8 cellular contexts compared by ENCODE assay signal in genomic region chr2:233251306-233252116, GRCh38. TPM values are rescaled to one million over a fixed set of nuclear protein-coding genes. Genes with fewer than 3 reads are reported as not detected.
A peak's percentile ranks its signal among the peaks of the same experiment; 100 is the strongest.
DNase-seq lines count a peak whose midpoint lies in the region; ATAC-seq lines count a peak whose summit lies in the region.

Gene ATG16L1, plus strand, starts transcription at chr2:233251673. Its CDS starts 155 bp downstream, at chr2:233251828.

- H3K4me1 ChIP-seq in HUES48 (ENCODE audit: control insufficient read depth, insufficient read depth, low read length), result peaks cover 6% of the 10 kb centered on the region
- no peaks in the 10 kb centered on the region for H3K4me1 ChIP-seq in NT2/D1 (ENCODE audit: insufficient read depth, insufficient read length)
- peaks cover 13% of the 10 kb centered on the region for H3K4me1 ChIP-seq in endocrine pancreas (ENCODE audit: control insufficient read depth, insufficient read depth, low read length)
- no peaks in the 10 kb centered on the region for H3K4me1 ChIP-seq in mesendoderm (ENCODE audit: control insufficient read depth, low read depth, low read length)

- H3K4me3 Mint-ChIP-seq in activated CD8-positive, alpha-beta memory T cell treated with anti-CD3 and anti-CD28 coated beads, Interleukin-2, amount 10 ng/mL, durations not matched to agents 7 days and 5 days, result peak within 1 kb of the TSS; percentile 92

- ATAC-seq in GM21390 (IDR thresholded peaks at IDR 0.05; ENCODE audit: unreplicated experiment), result peak; percentile 94
- peak; percentile 97 for ATAC-seq in activated CD8-positive, alpha-beta memory T cell treated with anti-CD3 and anti-CD28 coated beads, Interleukin-2, amount 10 ng/mL, durations not matched to agents 7 days and 5 days

- H4K5ac ChIP-seq in mesendoderm (ENCODE audit: low read length), result peak within 1 kb of the TSS; percentile 78

- H2BK5ac ChIP-seq in mesendoderm (ENCODE audit: low read length), result peak within 1 kb of the TSS; percentile 24

- H3K27ac Mint-ChIP-seq in activated CD8-positive, alpha-beta memory T cell treated with anti-CD3 and anti-CD28 coated beads, Interleukin-2, amount 10 ng/mL, durations not matched to agents 7 days and 5 days, result peak within 1 kb of the TSS; percentile 98

- H3K9ac ChIP-seq in HUES48 (ENCODE audit: low read depth, low read length) (peak within 1 kb of the TSS; percentile 80), NT2/D1 (ENCODE audit: insufficient read length, low read depth) (peak within 1 kb of the TSS; percentile 98), endocrine pancreas (ENCODE audit: control insufficient read depth, insufficient read depth, low read length) (peak within 1 kb of the TSS; percentile 87), mesendoderm (ENCODE audit: low read length) (peak within 1 kb of the TSS; percentile 94)

- H3K9me3 Mint-ChIP-seq in activated CD8-positive, alpha-beta memory T cell treated with anti-CD3 and anti-CD28 coated beads, Interleukin-2, amount 10 ng/mL, durations not matched to agents 7 days and 5 days (ENCODE audit: low read depth), result no peaks in the 10 kb centered on the region

- H2BK15ac ChIP-seq in mesendoderm (replicated peaks; ENCODE audit: low read depth), result no peak within 1 kb of the TSS

- WGBS in mesendoderm (ENCODE audit: extremely low coverage, insufficient coverage, low lambda C conversion rate), result no CpG with 5 or more reads among the region's 75 CpGs

- peaks cover 71% of the 10 kb centered on the region for H3K4me1 Mint-ChIP-seq in activated CD8-positive, alpha-beta memory T cell treated with anti-CD3 and anti-CD28 coated beads, Interleukin-2, amount 10 ng/mL, durations not matched to agents 7 days and 5 days

- no peaks in the 10 kb centered on the region for H3K27me3 ChIP-seq in HUES48 (ENCODE audit: control insufficient read depth, insufficient read depth, low read length)
- H3K27me3 ChIP-seq in NT2/D1 (ENCODE audit: insufficient read depth, insufficient read length), result no peaks in the 10 kb centered on the region
- H3K27me3 ChIP-seq in endocrine pancreas (ENCODE audit: control insufficient read depth, insufficient read depth, low read length), result no peaks in the 10 kb centered on the region
- no peaks in the 10 kb centered on the region for H3K27me3 ChIP-seq in mesendoderm (ENCODE audit: insufficient read depth, low read length, poor library complexity)

- H3K27ac ChIP-seq in HUES48 (ENCODE audit: low read depth, low read length) (peak within 1 kb of the TSS; percentile 80), mesendoderm (ENCODE audit: low read depth, low read length) (peak within 1 kb of the TSS; percentile 68)

- H3K23ac ChIP-seq in mesendoderm (ENCODE audit: low read length), result no peak within 1 kb of the TSS

- peaks cover 27% of the 10 kb centered on the region for H3K36me3 Mint-ChIP-seq in activated CD8-positive, alpha-beta memory T cell treated with anti-CD3 and anti-CD28 coated beads, Interleukin-2, amount 10 ng/mL, durations not matched to agents 7 days and 5 days

- H3K18ac ChIP-seq in mesendoderm (ENCODE audit: low read length), result peak within 1 kb of the TSS; percentile 23

- peaks cover 24% of the 10 kb centered on the region for H3K36me3 ChIP-seq in HUES48 (ENCODE audit: control insufficient read depth, insufficient read depth, low read length)
- H3K36me3 ChIP-seq in NT2/D1 (ENCODE audit: insufficient read depth, insufficient read length, low read length), result peaks cover 28% of the 10 kb centered on the region
- no peaks in the 10 kb centered on the region for H3K36me3 ChIP-seq in endocrine pancreas (ENCODE audit: control insufficient read depth, insufficient read depth, low read length)
- no peaks in the 10 kb centered on the region for H3K36me3 ChIP-seq in mesendoderm (ENCODE audit: control insufficient read depth, insufficient read depth, low read length)

- DNase-seq in D341Med (ENCODE audit: low spot score), result peak; percentile 98
- peak; percentile 96 for DNase-seq in NT2/D1 (ENCODE audit: low read depth, low spot score)
- peak; percentile 98 for DNase-seq in activated CD8-positive, alpha-beta memory T cell treated with anti-CD3 and anti-CD28 coated beads, Interleukin-2, amount 10 ng/mL, durations not matched to agents 7 days and 5 days
- peak; percentile 98 for DNase-seq in mesendoderm
- DNase-seq in stimulated activated CD8-positive, alpha-beta memory T cell treated with anti-CD3 and anti-CD28 coated beads, Interleukin-15, amount 100 ng/mL, for 1 hour (ENCODE audit: low read depth), result peak; percentile 86

- no peak within 1 kb of the TSS for H2BK120ac ChIP-seq in mesendoderm (ENCODE audit: low read depth, low read length)

- H2AK5ac ChIP-seq in mesendoderm (ENCODE audit: low read length), result no peak within 1 kb of the TSS

- peak within 1 kb of the TSS; percentile 44 for H3K4ac ChIP-seq in mesendoderm (ENCODE audit: low read depth, low read length)

- no peaks in the 10 kb centered on the region for H3K27me3 Mint-ChIP-seq in activated CD8-positive, alpha-beta memory T cell treated with anti-CD3 and anti-CD28 coated beads, Interleukin-2, amount 10 ng/mL, durations not matched to agents 7 days and 5 days

- peaks cover 8% of the 10 kb centered on the region for H3K79me1 ChIP-seq in mesendoderm (ENCODE audit: low read length)

- H3K56ac ChIP-seq in mesendoderm (ENCODE audit: low read length), result peak within 1 kb of the TSS; percentile 98

- H3K4me2 ChIP-seq in mesendoderm (ENCODE audit: low read length), result peak within 1 kb of the TSS; percentile 70

- H3K9me3 ChIP-seq in HUES48 (ENCODE audit: control insufficient read depth, insufficient read depth, low read length), result peaks cover 14% of the 10 kb centered on the region
- peaks cover 17% of the 10 kb centered on the region for H3K9me3 ChIP-seq in NT2/D1 (ENCODE audit: insufficient read depth, low read length)
- H3K9me3 ChIP-seq in endocrine pancreas (ENCODE audit: control insufficient read depth, low read length), result no peaks in the 10 kb centered on the region

- H3K4me3 ChIP-seq in HUES48 (ENCODE audit: low read depth, low read length), result peak within 1 kb of the TSS; percentile 86
- H3K4me3 ChIP-seq in NT2/D1 (ENCODE audit: insufficient read length, low read depth), result peak within 1 kb of the TSS; percentile 98
- H3K4me3 ChIP-seq in endocrine pancreas (ENCODE audit: control insufficient read depth, insufficient read depth, low read length), result peak within 1 kb of the TSS; percentile 90
- H3K4me3 ChIP-seq in mesendoderm (ENCODE audit: low read length), result peak within 1 kb of the TSS; percentile 86

- peak within 1 kb of the TSS; percentile 60 for H4K8ac ChIP-seq in mesendoderm (ENCODE audit: low read depth, low read length)

- peaks cover 26% of the 10 kb centered on the region for H3K79me2 ChIP-seq in mesendoderm (ENCODE audit: control insufficient read depth, insufficient read depth, low read length)

- CTCF ChIA-PET in activated CD8-positive, alpha-beta memory T cell treated with anti-CD3 and anti-CD28 coated beads, Interleukin-2, amount 10 ng/mL, durations not matched to agents 7 days and 5 days (lab: Charles Lee), result interaction anchor here (0.7 to 7.1 kb wide), 33 partner anchors 10 to 441 kb away, joined by 3 to 93 read pairs (median 5); partner anchors contain the start of gene INPP5D

RNA-seq across cellular contexts. Expression of gene ATG16L1, which starts in this region (rescaled TPM):
- 10 to 100 TPM; 62.8 to 63.8 TPM for total RNA-seq in activated CD8-positive, alpha-beta memory T cell treated with anti-CD3 and anti-CD28 coated beads, Interleukin-2, amount 10 ng/mL, durations not matched to agents 7 days and 5 days
- 15.4 TPM for polyA plus RNA-seq in mesendoderm (2013, experiment 1 of 2)
- 16.0 TPM for polyA plus RNA-seq in mesendoderm (2013, experiment 2 of 2)

Comparison
In these comparisons a context has a peak if more than half of its experiments do, and no peak if none do; other contexts are left out.
1. Peak in every context shown above with its lines: DNase-seq, ATAC-seq, H3K4me3 ChIP-seq and H3K27ac ChIP-seq.